12 cellular contexts compared by ENCODE assay signal in the genomic region with DNA sequence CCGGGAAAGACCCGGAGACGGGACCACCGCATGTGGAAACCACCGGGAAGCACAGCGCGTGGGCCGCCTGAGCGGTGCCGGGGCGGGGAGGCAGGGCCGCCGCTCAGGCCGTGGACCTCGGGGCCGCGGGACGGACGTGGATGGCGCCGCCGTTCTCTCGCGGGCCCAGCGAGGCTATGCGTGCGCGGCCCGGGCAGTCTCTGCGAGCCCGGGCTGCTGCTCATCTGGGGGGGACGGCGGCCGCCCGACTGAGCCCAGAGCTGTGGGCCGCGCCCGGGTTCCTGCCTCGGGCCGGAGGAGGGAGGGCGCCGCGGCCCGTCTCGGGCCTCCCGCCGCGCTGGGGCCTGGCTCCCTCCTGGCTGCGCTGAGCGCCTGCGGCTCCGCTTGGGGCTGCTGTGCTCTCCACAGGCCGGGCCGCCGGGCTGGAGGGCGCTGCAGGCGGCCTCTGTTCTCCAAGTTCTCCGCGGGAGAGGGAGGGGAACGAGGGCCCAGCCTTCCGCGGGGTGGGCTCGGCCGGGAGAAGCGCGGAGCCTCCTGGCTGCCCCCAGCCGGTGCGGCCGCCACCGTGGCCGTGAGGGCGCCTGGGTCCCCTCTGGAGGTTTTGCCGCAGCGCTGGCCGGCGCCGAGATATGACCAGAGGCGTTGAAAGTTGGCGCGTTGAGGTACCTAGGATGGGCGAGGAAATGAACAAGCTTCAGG. TPM values are rescaled to one million over a fixed set of nuclear protein-coding genes. Genes with fewer than 3 reads are reported as not detected.
A peak's percentile ranks its signal among the peaks of the same experiment; 100 is the strongest.
DNase-seq lines count a peak whose midpoint lies in the region; ATAC-seq and TF ChIP-seq lines count a peak whose summit lies in the region.
"Had no signal": no experiment of that assay in that cellular context is flagged by ENCODE, and none has a peak within 500 bp of the region (broad histone marks: within the 10 kb centered on the region; RNA-seq: fewer than 3 reads in every experiment).

No MANE protein-coding gene starts in this region.

- no peak overlapping the region for H3K18ac ChIP-seq in H9 (ENCODE audit: insufficient read length, low read depth, low read length)

- peak in 1 of 4 donors; percentile 22 for ATAC-seq in psoas muscle
- ATAC-seq in PC-3 = no peak
- ATAC-seq: GM12878 had no signal

- H3K4me1 Mint-ChIP-seq in H9 = peaks cover 7 to 23% of the 10 kb centered on the region in 2 experiments
- H3K4me1 Mint-ChIP-seq in endodermal cell = peaks cover 10% of the 10 kb centered on the region

- H3K14ac ChIP-seq in H9 (ENCODE audit: insufficient read depth, low read length) = peak overlapping the region; percentile 22; the same call in 1 of the 2 replicates

- H4K91ac ChIP-seq in H9 (ENCODE audit: insufficient read length, low read depth, low read length) = no peak overlapping the region

- POLR2A ChIA-PET in PC-3 (lab: Charles Lee; ENCODE audit: unreplicated experiment) = no interaction called here

- peak overlapping the region; percentile 88 for H3K4me2 ChIP-seq in H9 (ENCODE audit: insufficient read depth, insufficient read length, low read length)
- no peak overlapping the region for H3K4me2 ChIP-seq in PC-3 (ENCODE audit: low read length)

- H3K23ac ChIP-seq in H9 (ENCODE audit: insufficient read length, low read depth, low read length) = no peak overlapping the region

- H3K9me3 Mint-ChIP-seq in H9 = no peaks in the 10 kb centered on the region
- no peaks in the 10 kb centered on the region for H3K9me3 Mint-ChIP-seq in endodermal cell
- H3K9me3 Mint-ChIP-seq: CD4-positive, CD25-positive, alpha-beta regulatory T cell had no signal

- H2AK5ac ChIP-seq in H9 (ENCODE audit: insufficient read length, low read length) = no peak overlapping the region

- no peak overlapping the region for H2BK20ac ChIP-seq in H9 (ENCODE audit: low read depth, low read length, poor library complexity, severe bottlenecking)

- H3K4me1 ChIP-seq in H9 (ENCODE audit: insufficient read depth, low read length) (peaks cover 3% of the 10 kb centered on the region), endodermal cell (ENCODE audit: control insufficient read depth, insufficient read depth, low read length) (peaks cover 3% of the 10 kb centered on the region), psoas muscle (no peaks in the 10 kb centered on the region), PC-3 (ENCODE audit: insufficient read depth, low read length) (no peaks in the 10 kb centered on the region)

- H2BK15ac ChIP-seq in H9 (ENCODE audit: low read depth, low read length) = no peak overlapping the region

- H3K4ac ChIP-seq in H9 (ENCODE audit: low read depth, low read length) = no peak overlapping the region

- no peaks in the 10 kb centered on the region for H3K9me2 ChIP-seq in PC-3 (replicated peaks; ENCODE audit: low read length)

- H3K27ac ChIP-seq in H9 (ENCODE audit: insufficient read length, low read depth, low read length) = no peak overlapping the region
- no peak overlapping the region for H3K27ac ChIP-seq in endodermal cell (ENCODE audit: low read depth, low read length)
- no peak overlapping the region for H3K27ac ChIP-seq in psoas muscle
- no peak overlapping the region for H3K27ac ChIP-seq in PC-3 (ENCODE audit: low read length)
- H3K27ac ChIP-seq: epithelial cell of prostate had no signal

- H3K79me2 ChIP-seq in H9 (ENCODE audit: insufficient read depth, low read length) (peaks cover 4% of the 10 kb centered on the region; the same call in 1 of the 2 replicates), PC-3 (ENCODE audit: low read length) (0 out of 2 replicates have a peak, but pooled peaks cover 8% of the 10 kb centered on the region)

- no peak overlapping the region for H2BK120ac ChIP-seq in H9 (ENCODE audit: low read depth, low read length, poor library complexity, severe bottlenecking)

- H3K36me3 Mint-ChIP-seq in H9 (ENCODE audit: insufficient read depth in 1 of 3, low read depth in 3 of 3) (peaks cover 15 to 44% (median 42%) of the 10 kb centered on the region in 3 experiments), endodermal cell (ENCODE audit: low read depth) (peaks cover 49% of the 10 kb centered on the region)

- no TSS peak for BruUV-seq in PC-3 (replicated peaks; lab: Mats Ljungman, UMichigan)

- H3K4me3 Mint-ChIP-seq in H9 = peak overlapping the region; percentile 66 to 84
- H3K4me3 Mint-ChIP-seq in endodermal cell = peak overlapping the region; percentile 55
- H3K4me3 Mint-ChIP-seq: CD4-positive, CD25-positive, alpha-beta regulatory T cell had no signal

- H3K9ac ChIP-seq in H9 (ENCODE audit: extremely low read depth, insufficient read length, low read length) (no peak overlapping the region), endodermal cell (ENCODE audit: extremely low read depth, low read length, poor library complexity, severe bottlenecking) (no peak overlapping the region), PC-3 (ENCODE audit: low read length) (no peak overlapping the region)

- no peaks in the 10 kb centered on the region for H3K9me3 ChIP-seq in H9 (ENCODE audit: control insufficient read depth, low read depth, low read length)
- no peaks in the 10 kb centered on the region for H3K9me3 ChIP-seq in endodermal cell (ENCODE audit: control insufficient read depth, low read length)
- H3K9me3 ChIP-seq in psoas muscle = no peaks in the 10 kb centered on the region
- no peaks in the 10 kb centered on the region for H3K9me3 ChIP-seq in PC-3 (ENCODE audit: low read length)

- H4K8ac ChIP-seq in H9 (replicated peaks; ENCODE audit: insufficient read length, low read depth, low read length) = no peak overlapping the region

- H3K27me3 ChIP-seq in H9 (ENCODE audit: insufficient read depth, low read length) (no peaks in the 10 kb centered on the region), endodermal cell (ENCODE audit: control insufficient read depth, insufficient read depth, low read length, poor library complexity, severe bottlenecking) (no peaks in the 10 kb centered on the region), psoas muscle (ENCODE audit: insufficient read depth in 3 of 3, low read length in 2 of 3) (no peaks in the 10 kb centered on the region), PC-3 (ENCODE audit: low read length) (no peaks in the 10 kb centered on the region)

- H3K27me3 Mint-ChIP-seq in H9 (ENCODE audit: low read depth) (no peaks in the 10 kb centered on the region), endodermal cell (ENCODE audit: insufficient read depth) (peaks cover 3% of the 10 kb centered on the region)
- H3K27me3 Mint-ChIP-seq: CD4-positive, CD25-positive, alpha-beta regulatory T cell had no signal

- peaks cover 47% of the 10 kb centered on the region for H3K36me3 ChIP-seq in endodermal cell (ENCODE audit: control insufficient read depth, insufficient read depth, low read length)
- H3K36me3 ChIP-seq in psoas muscle (ENCODE audit: insufficient read depth in 1 of 2, low read depth in 1 of 2) = peaks cover 0 to 46% of the 10 kb centered on the region in 2 donors
- H3K36me3 ChIP-seq in PC-3 (ENCODE audit: low read depth, low read length) = peaks cover 3% of the 10 kb centered on the region; the same call in 1 of the 2 replicates

- H3K56ac ChIP-seq in H9 (ENCODE audit: insufficient read length, low read depth, low read length) = no peak overlapping the region

- WGBS in H9 (ENCODE audit: extremely low coverage, insufficient read length, low lambda C conversion rate) = no CpG with 5 or more reads among the region's 81 CpGs
- 32 to 48% methylated on average over 29 to 81 of the region's 81 CpGs for WGBS in endodermal cell (ENCODE audit: insufficient coverage in 1 of 2, insufficient read length in 1 of 2), 2 experiments
- 56 to 66% (median 62%) methylated on average over 66 to 81 of the region's 81 CpGs for WGBS in psoas muscle, 3 donors

- TF ChIP-seq CTCF in H9 (conservative IDR thresholded peaks at IDR 0.05) = no peak
- peak; percentile 19 for TF ChIP-seq CTCF in endodermal cell (conservative IDR thresholded peaks at IDR 0.05)
- TF ChIP-seq CTCF in psoas muscle (IDR thresholded peaks at IDR 0.05) = no peak
- no peak for TF ChIP-seq CTCF in PC-3 (conservative IDR thresholded peaks at IDR 0.05; ENCODE audit: low read depth, low read length)

- H3K4me3 ChIP-seq in endodermal cell (ENCODE audit: low read length) = peak overlapping the region; percentile 1
- H3K4me3 ChIP-seq in psoas muscle = peak overlapping the region; percentile 46
- H3K4me3 ChIP-seq in PC-3 (ENCODE audit: low read length) = no peak overlapping the region
- H3K4me3 ChIP-seq: GM12878 had no signal

- H3K23me2 ChIP-seq in H9 (ENCODE audit: insufficient read length, low read depth, low read length, poor library complexity, severe bottlenecking) = peaks cover 10% of the 10 kb centered on the region

- H3K27ac Mint-ChIP-seq in H9 = peak overlapping the region in 2 of 3 experiments; percentile 42 to 69; a peak in 3 of 7 replicates
- peak overlapping the region; percentile 80 for H3K27ac Mint-ChIP-seq in endodermal cell
- H3K27ac Mint-ChIP-seq: CD4-positive, CD25-positive, alpha-beta regulatory T cell had no signal

- no peak overlapping the region for H4K5ac ChIP-seq in H9 (ENCODE audit: insufficient read length, low read depth, low read length)

- no peak overlapping the region for H3T11ph ChIP-seq in H9 (ENCODE audit: low read length)

- no peaks in the 10 kb centered on the region for H3F3A ChIP-seq in PC-3 (ENCODE audit: low read length, unreplicated experiment)

- no peak for DNase-seq in H9
- DNase-seq in endodermal cell = peak; percentile 75
- peak; percentile 73 for DNase-seq in islet precursor cell
- no peak for DNase-seq in psoas muscle
- DNase-seq in activated T-cell treated with anti-CD3 and anti-CD28 coated beads, Interleukin-2, amount 50 U/mL, for 48 hours = no peak
- no peak for DNase-seq in inferior parietal cortex (ENCODE audit: extremely low spot score)
- no peak for DNase-seq in PC-3
- no peak for DNase-seq in activated CD4-positive, alpha-beta T cell treated with anti-CD3 and anti-CD28 coated beads, Interleukin-2, amount 50 U/mL, for 48 hours
- DNase-seq: CD4-positive, CD25-positive, alpha-beta regulatory T cell; NCI-H2081 treated with DMSO at 0.1 percent for 48 hours had no signal

- CTCF ChIA-PET in PC-3 (lab: Charles Lee) = no interaction called here

- no peak overlapping the region for H2BK5ac ChIP-seq in H9 (ENCODE audit: insufficient read length, low read length)

- intact Hi-C loops in psoas muscle (cut with DNase I) = no loop called here
- intact Hi-C loops in PC-3 (cut with micrococcal nuclease) = no loop called here

- H2BK12ac ChIP-seq in H9 (ENCODE audit: insufficient read length, low read depth, low read length) = no peak overlapping the region

- H2AFZ ChIP-seq in H9 (ENCODE audit: low read length) = no peak overlapping the region
- no peak overlapping the region for H2AFZ ChIP-seq in PC-3 (ENCODE audit: low read length)

- peaks cover 4% of the 10 kb centered on the region for H3K79me1 ChIP-seq in H9 (ENCODE audit: insufficient read depth, low read depth, low read length, poor library complexity, severe bottlenecking)

- H4K20me1 ChIP-seq in H9 (ENCODE audit: control insufficient read depth, insufficient read depth, insufficient read length) = no peaks in the 10 kb centered on the region
- no peaks in the 10 kb centered on the region for H4K20me1 ChIP-seq in PC-3 (ENCODE audit: low read length)

RNA-seq across cellular contexts. Expression of a gene that starts 13.7 kb away (rescaled TPM):
- total RNA-seq in H9 (2021) = 108 and 114 TPM in 2 replicates
- total RNA-seq in endodermal cell = 100 to 1,000 TPM; 159 to 206 TPM
- 128 TPM for polyA plus RNA-seq in endodermal cell (2013, experiment 1 of 2)
- polyA plus RNA-seq in endodermal cell (2013, experiment 2 of 2) = 116 TPM
- 10 to 100 TPM; 74.4 to 90.5 (median 88.3) TPM for total RNA-seq in psoas muscle
- 10 to 100 TPM; 73.0 to 82.5 (median 75.4) TPM for polyA plus RNA-seq in psoas muscle
- 84.3 and 113 TPM in 2 replicates for total RNA-seq in PC-3 (2014; rRNA removed)

RNA-seq across cellular contexts. Expression of a gene that starts 20.8 kb away (rescaled TPM):
- total RNA-seq in H9 (2021) (1.8 and 2.3 TPM in 2 replicates), endodermal cell (1 to 10 TPM; 1.4 to 3.5 TPM), psoas muscle (1 to 10 TPM; 1.3 to 4.9 (median 3.5) TPM), PC-3 (2014; rRNA removed) (1.4 and 2.6 TPM in 2 replicates)
- polyA plus RNA-seq in endodermal cell (2013, experiment 1 of 2) = 1.9 TPM
- polyA plus RNA-seq in endodermal cell (2013, experiment 2 of 2) = 1.7 TPM
- polyA plus RNA-seq in psoas muscle = 1 to 10 TPM; 1.6 to 2.0 (median 1.7) TPM

RNA-seq across cellular contexts. Expression of a gene that starts 25.3 kb away (rescaled TPM):
- total RNA-seq in H9 (2021) (0.59 and 1.1 TPM in 2 replicates), endodermal cell (10 to 100 TPM; 10.9 to 13.4 TPM), psoas muscle (not detected), PC-3 (2014; rRNA removed) (0.87 and 1.2 TPM in 2 replicates)
- 4.6 TPM for polyA plus RNA-seq in endodermal cell (2013, experiment 1 of 2)
- polyA plus RNA-seq in endodermal cell (2013, experiment 2 of 2) = 5.1 TPM
- under 1 TPM in 2 of 3 donors, not detected in 1; 0.03 to 0.08 TPM for polyA plus RNA-seq in psoas muscle
- total RNA-seq: GM12878 had no signal

RNA-seq across cellular contexts. Expression of a gene that starts 27.7 kb away (rescaled TPM):
- total RNA-seq in H9 (2021) = 161 and 175 TPM in 2 replicates
- 100 to 1,000 TPM; 107 to 122 TPM for total RNA-seq in endodermal cell
- polyA plus RNA-seq in endodermal cell (2013, experiment 1 of 2) = 171 TPM
- polyA plus RNA-seq in endodermal cell (2013, experiment 2 of 2) = 174 TPM
- 100 to 1,000 TPM; 154 to 272 (median 220) TPM for total RNA-seq in psoas muscle
- polyA plus RNA-seq in psoas muscle = 100 to 1,000 TPM; 228 to 295 (median 288) TPM
- total RNA-seq in PC-3 (2014; rRNA removed) = 83.2 and 111 TPM in 2 replicates

RNA-seq across cellular contexts. Expression of a gene that starts 30.3 kb away (rescaled TPM):
- total RNA-seq in H9 (2021) (55.2 and 58.9 TPM in 2 replicates), endodermal cell (100 to 1,000 TPM; 215 to 339 TPM), psoas muscle (10 to 100 TPM; 32.0 to 49.1 (median 45.9) TPM), PC-3 (2014; rRNA removed) (94.6 and 101 TPM in 2 replicates)
- 60.9 TPM for polyA plus RNA-seq in endodermal cell (2013, experiment 1 of 2)
- 57.1 TPM for polyA plus RNA-seq in endodermal cell (2013, experiment 2 of 2)
- 10 to 100 TPM; 49.3 to 89.1 (median 65.1) TPM for polyA plus RNA-seq in psoas muscle

Comparison
In these comparisons a context has a peak if more than half of its experiments do, and no peak if none do; other contexts are left out.
1. DNase-seq: peak in endodermal cell (single experiment) and islet precursor cell (single experiment); none in H9 (single experiment), psoas muscle (0 of 2), activated T-cell treated with anti-CD3 and anti-CD28 coated beads, Interleukin-2, amount 50 U/mL, for 48 hours (0 of 2), inferior parietal cortex (single experiment), PC-3 (single experiment) and activated CD4-positive, alpha-beta T cell treated with anti-CD3 and anti-CD28 coated beads, Interleukin-2, amount 50 U/mL, for 48 hours (0 of 2).